1 cellular context compared by ENCODE assay signal in the genomic region with DNA sequence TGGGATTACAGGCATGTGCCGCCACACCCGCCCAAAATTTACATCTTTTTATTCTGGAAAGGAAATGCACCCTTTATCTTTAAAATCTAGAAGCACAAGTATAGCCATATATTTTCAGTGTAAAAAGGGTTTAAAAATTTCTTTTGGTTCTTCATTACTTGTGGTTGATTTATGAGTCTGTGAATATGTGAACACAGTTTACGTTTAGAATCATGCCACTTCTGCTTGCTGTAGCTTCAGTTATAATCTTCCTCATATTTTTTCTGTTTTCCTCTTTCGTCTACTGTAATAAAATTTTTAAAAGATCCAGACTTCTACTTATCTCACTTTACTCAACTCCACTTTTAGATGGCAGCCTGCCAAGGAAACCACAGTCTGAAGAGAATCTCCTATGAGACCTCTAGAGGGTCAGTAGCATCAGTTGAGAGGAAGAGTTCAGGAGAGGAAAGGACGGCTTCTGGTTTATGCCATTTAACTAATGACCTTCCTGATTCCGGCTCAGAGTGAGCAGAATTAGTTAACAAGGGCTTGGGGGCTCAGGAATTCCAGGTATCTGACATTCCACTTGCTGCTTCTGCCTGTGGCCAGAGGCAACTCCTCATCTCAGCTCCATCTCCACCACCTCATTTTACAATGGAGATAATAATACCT.
TF ChIP-seq lines count a peak whose summit lies in the region.

No MANE protein-coding gene starts in this region.

TF ChIP-seq in IMR-90, 13 proteins besides CTCF, POLR2A, EP300 and RAD21:
- TF ChIP-seq MAFK (IDR thresholded peaks at IDR 0.05; ENCODE audit: low read depth, low read length) (no peak), FOS (IDR thresholded peaks at IDR 0.05; ENCODE audit: low read depth, low read length) (no peak), RFX5 (IDR thresholded peaks at IDR 0.05; ENCODE audit: low read depth, low read length) (no peak), MAZ (IDR thresholded peaks at IDR 0.05; ENCODE audit: borderline replicate concordance, low read depth, low read length) (no peak), SMC3 (IDR thresholded peaks at IDR 0.05; ENCODE audit: low read depth, low read length) (no peak), RCOR1 (IDR thresholded peaks at IDR 0.05; ENCODE audit: insufficient replicate concordance, low read length) (no peak), USF2 (IDR thresholded peaks at IDR 0.05; ENCODE audit: low read depth, low read length) (no peak), MXI1 (IDR thresholded peaks at IDR 0.05; ENCODE audit: borderline replicate concordance, low read depth, low read length) (no peak), NFE2L2 (IDR thresholded peaks at IDR 0.05; ENCODE audit: low read depth, low read length) (no peak), CEBPB (IDR thresholded peaks at IDR 0.05; ENCODE audit: low read depth, low read length) (no peak), BHLHE40 (IDR thresholded peaks at IDR 0.05; ENCODE audit: low read depth, low read length) (no peak), CHD1 (IDR thresholded peaks at IDR 0.05; ENCODE audit: low read depth, low read length) (no peak)
- TF ChIP-seq, protein P1, sequence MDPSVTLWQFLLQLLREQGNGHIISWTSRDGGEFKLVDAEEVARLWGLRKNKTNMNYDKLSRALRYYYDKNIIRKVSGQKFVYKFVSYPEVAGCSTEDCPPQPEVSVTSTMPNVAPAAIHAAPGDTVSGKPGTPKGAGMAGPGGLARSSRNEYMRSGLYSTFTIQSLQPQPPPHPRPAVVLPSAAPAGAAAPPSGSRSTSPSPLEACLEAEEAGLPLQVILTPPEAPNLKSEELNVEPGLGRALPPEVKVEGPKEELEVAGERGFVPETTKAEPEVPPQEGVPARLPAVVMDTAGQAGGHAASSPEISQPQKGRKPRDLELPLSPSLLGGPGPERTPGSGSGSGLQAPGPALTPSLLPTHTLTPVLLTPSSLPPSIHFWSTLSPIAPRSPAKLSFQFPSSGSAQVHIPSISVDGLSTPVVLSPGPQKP (IDR thresholded peaks at IDR 0.05; ENCODE audit: borderline replicate concordance, low read depth, low read length), result no peak
TF ChIP-seq in IMR-90: peak in this region for 0.
